In genomic region chr21:33856893-33857527, GRCh38 we compare ENCODE assay signal across 19 cellular contexts. TPM values are rescaled to one million over a fixed set of nuclear protein-coding genes. Genes with fewer than 3 reads are reported as not detected.
DNase-seq lines count a peak whose midpoint lies in the region; ATAC-seq, FAIRE-seq and TF ChIP-seq lines count a peak whose summit lies in the region.
"Had no signal": no experiment of that assay in that cellular context is flagged by ENCODE, and none has a peak within 500 bp of the region (broad histone marks: within the 10 kb centered on the region; RNA-seq: fewer than 3 reads in every experiment).

No MANE protein-coding gene starts in this region.

- no peak overlapping the region for H3K56ac ChIP-seq in H1 (replicated peaks; ENCODE audit: insufficient read length, low read depth, low read length)

- no peak overlapping the region for H2BK5ac ChIP-seq in H1 (ENCODE audit: low read depth, low read length)

- H3K18ac ChIP-seq in H1 (ENCODE audit: extremely low read depth, low read length), result 0 out of 2 replicates have a peak overlapping the region, but pooled peaks have one; percentile 60

- intact Hi-C loops in upper lobe of right lung (cut with DNase I), result no loop called here

- H3K79me1 ChIP-seq in H1 (ENCODE audit: low read depth, low read length), result no peaks in the 10 kb centered on the region

- H4K91ac ChIP-seq in H1 (replicated peaks; ENCODE audit: insufficient read length, low read length), result no peak overlapping the region

- H3K4me1 ChIP-seq in H1 (replicated peaks in 1 of 4; ENCODE audit: control insufficient read depth in 3 of 4, insufficient read depth in 4 of 4, low read length in 3 of 4) (peaks cover 0 to 16% (median 13%) of the 10 kb centered on the region in 4 experiments; a peak in 5 of 7 replicates), upper lobe of right lung (no peaks in the 10 kb centered on the region)

- no peak overlapping the region for H2AFZ ChIP-seq in H1 (ENCODE audit: low read length)

- ATAC-seq in upper lobe of right lung, result no peak
- ATAC-seq in HG03442 (IDR thresholded peaks at IDR 0.05; ENCODE audit: unreplicated experiment), result no peak
- no peak for ATAC-seq in HG03565 (IDR thresholded peaks at IDR 0.05; ENCODE audit: unreplicated experiment)

- no peaks in the 10 kb centered on the region for H3K23me2 ChIP-seq in H1 (ENCODE audit: low read depth, low read length)

- peak overlapping the region; percentile 28 for H3K4ac ChIP-seq in H1 (replicated peaks; ENCODE audit: insufficient read length, low read depth, low read length)

- no peaks in the 10 kb centered on the region; a peak in 1 of 7 replicates for H3K27me3 ChIP-seq in H1 (replicated peaks in 1 of 4; ENCODE audit: control insufficient read depth in 3 of 4, extremely low read depth in 1 of 4, insufficient read depth in 3 of 4, low read length in 3 of 4)
- H3K27me3 ChIP-seq in upper lobe of right lung, result no peaks in the 10 kb centered on the region
- no peaks in the 10 kb centered on the region for H3K27me3 ChIP-seq in WERI-Rb-1 (ENCODE audit: insufficient read depth, low read depth, severe bottlenecking)

- TF ChIP-seq POLR2A in H1 (IDR thresholded peaks at IDR 0.05; ENCODE audit: control extremely low read depth in 1 of 2, low read depth in 2 of 2, low read length in 2 of 2), result no peak

- no peak for TF ChIP-seq CTCF in H1 (IDR thresholded peaks at IDR 0.05; ENCODE audit: control extremely low read depth in 1 of 3, insufficient read depth in 1 of 3, low read depth in 1 of 3, low read length in 3 of 3)
- TF ChIP-seq CTCF in upper lobe of right lung (IDR thresholded peaks at IDR 0.05), result no peak
- no peak for TF ChIP-seq CTCF in WERI-Rb-1 (IDR thresholded peaks at IDR 0.05; ENCODE audit: low read depth, low read length)

- POLR2A ChIA-PET in H1 (lab: Charles Lee; ENCODE audit: partially characterized antibody), result interaction anchor here (1.5 kb wide), 1 partner anchor 9 kb away, joined by 3 read pairs; no protein-coding TSS in a partner anchor

- no peak for TF ChIP-seq EP300 in H1 (IDR thresholded peaks at IDR 0.05; ENCODE audit: borderline replicate concordance in 1 of 2, low read depth in 2 of 2, low read length in 2 of 2)

- H3K4me3 ChIP-seq in H1 (ENCODE audit: extremely low read depth in 1 of 4, insufficient read depth in 2 of 4, low read depth in 3 of 4, low read length in 4 of 4), result no peak overlapping the region
- no peak overlapping the region for H3K4me3 ChIP-seq in upper lobe of right lung
- no peak overlapping the region for H3K4me3 ChIP-seq in WERI-Rb-1 (ENCODE audit: low read depth, low read length)

- FAIRE-seq in H1 (lab: Jason Lieb, UNC), result no peak
- FAIRE-seq: G401.6, GM19239, RCC 7860 had no signal

- H4K20me1 ChIP-seq in H1 (replicated peaks in 1 of 2; ENCODE audit: control insufficient read depth in 1 of 2, insufficient read depth in 2 of 2, low read length in 2 of 2), result no peaks in the 10 kb centered on the region

- peak; percentile 56 for DNase-seq in GM04504 (ENCODE audit: low read depth)
- peak; percentile 30 for DNase-seq in NCI-H2171 (lab: John Stamatoyannopoulos, UW)
- no peak for DNase-seq in H1 (ENCODE audit: low read depth in 1 of 2, low spot score in 2 of 2)
- DNase-seq in upper lobe of right lung, result peak; percentile 29
- no peak for DNase-seq in WERI-Rb-1
- DNase-seq: ACHN; HCEC 1CT; NCI-H1048; NCI-H1436; NCI-H2029 treated with DMSO at 0.1 percent for 48 hours; NCI-H446 treated with DMSO at 0.1 percent for 48 hours; NCI-H748 treated with DMSO at 0.1 percent for 48 hours; NK-92 treated with Interleukin-12 subunit alpha and Interleukin-12 subunit beta, amount 100 ng/mL, for 24 hours; SIG-M5 had no signal

- no peak overlapping the region for H2AK5ac ChIP-seq in H1 (ENCODE audit: low read depth, low read length)

- H3K23ac ChIP-seq in H1 (ENCODE audit: insufficient read length), result no peak overlapping the region

- H3K9me3 ChIP-seq in H1 (ENCODE audit: insufficient read depth in 2 of 2, low read depth in 1 of 2, low read length in 1 of 2), result no peaks in the 10 kb centered on the region
- no peaks in the 10 kb centered on the region for H3K9me3 ChIP-seq in upper lobe of right lung
- H3K9me3 ChIP-seq in WERI-Rb-1 (ENCODE audit: severe bottlenecking), result no peaks in the 10 kb centered on the region

- H2BK120ac ChIP-seq in H1 (replicated peaks; ENCODE audit: low read depth, low read length), result no peak overlapping the region

- no peak overlapping the region for H4K5ac ChIP-seq in H1 (ENCODE audit: insufficient read length, low read depth, low read length)

- H3K4me2 ChIP-seq in H1 (ENCODE audit: insufficient read depth in 1 of 2, low read depth in 2 of 2, low read length in 2 of 2), result no peak overlapping the region

- no peak overlapping the region for H3K14ac ChIP-seq in H1 (ENCODE audit: insufficient read length)

- CTCF ChIA-PET in H1 (lab: Charles Lee; ENCODE audit: partially characterized antibody), result interaction anchor here (1.5 kb wide), 2 partner anchors 39 to 47 kb away, joined by 3 read pairs; no protein-coding TSS in a partner anchor

- H3K9ac ChIP-seq in H1 (replicated peaks in 1 of 4; ENCODE audit: extremely low read depth in 1 of 4, low read depth in 3 of 4, low read length in 3 of 4), result no peak overlapping the region

- no peak overlapping the region for H4K8ac ChIP-seq in H1 (ENCODE audit: extremely low read depth, insufficient read depth, low read length)

- H2BK12ac ChIP-seq in H1 (ENCODE audit: low read depth, low read length), result 0 out of 2 replicates have a peak overlapping the region, but pooled peaks have one; percentile 39

- H2BK15ac ChIP-seq in H1 (ENCODE audit: low read length), result no peak overlapping the region

- no peaks in the 10 kb centered on the region for H3K36me3 ChIP-seq in H1 (ENCODE audit: control insufficient read depth in 2 of 4, insufficient read depth in 4 of 4, low read length in 3 of 4)
- H3K36me3 ChIP-seq in upper lobe of right lung, result no peaks in the 10 kb centered on the region
- no peaks in the 10 kb centered on the region for H3K36me3 ChIP-seq in WERI-Rb-1

- H3K27ac ChIP-seq in H1 (ENCODE audit: low read depth, low read length) (no peak overlapping the region), upper lobe of right lung (no peak overlapping the region), WERI-Rb-1 (no peak overlapping the region)

- WGBS in H1 (ENCODE audit: extremely low coverage in 1 of 2, insufficient coverage in 1 of 2, insufficient read length in 1 of 2, insufficient replicate concordance in 2 of 2, low coverage in 1 of 2, low lambda C conversion rate in 2 of 2, missing lambda C conversion rate in 1 of 2), 2 experiments, result 91% methylated on average over 17 of the region's 17 CpGs; no CpG with 5 or more reads in 1 of the 2 experiments

- 0 out of 2 replicates have a peak overlapping the region, but pooled peaks have one; percentile 72 for H2BK20ac ChIP-seq in H1 (ENCODE audit: low read length)

- H3K79me2 ChIP-seq in H1 (ENCODE audit: control insufficient read depth in 1 of 2, insufficient read depth in 2 of 2, low read length in 2 of 2), result no peaks in the 10 kb centered on the region

- TF ChIP-seq RAD21 in H1 (IDR thresholded peaks at IDR 0.05 in 1 of 2, conservative IDR thresholded peaks at IDR 0.05 in 1 of 2; ENCODE audit: low read depth in 2 of 2, low read length in 2 of 2), result no peak

TF ChIP-seq in H1, 55 proteins besides CTCF, POLR2A, EP300 and RAD21:
- no peak for TF ChIP-seq PHF8 (conservative IDR thresholded peaks at IDR 0.05; ENCODE audit: low read depth, low read length)
- TF ChIP-seq SIX5 (IDR thresholded peaks at IDR 0.05; ENCODE audit: low read depth, low read length), result no peak
- no peak for TF ChIP-seq POU5F1 (IDR thresholded peaks at IDR 0.05; ENCODE audit: low read depth, low read length)
- TF ChIP-seq TCF12 (IDR thresholded peaks at IDR 0.05; ENCODE audit: low read depth, low read length), result no peak
- no peak for TF ChIP-seq CHD2 (IDR thresholded peaks at IDR 0.05; ENCODE audit: low read length)
- no peak for TF ChIP-seq JUND (IDR thresholded peaks at IDR 0.05; ENCODE audit: low read length)
- TF ChIP-seq MAFK (IDR thresholded peaks at IDR 0.05; ENCODE audit: low read depth, low read length), result no peak
- TF ChIP-seq ATF2 (IDR thresholded peaks at IDR 0.05; ENCODE audit: low read length), result no peak
- no peak for TF ChIP-seq TEAD4 (IDR thresholded peaks at IDR 0.05; ENCODE audit: low read depth, low read length)
- TF ChIP-seq JUN (IDR thresholded peaks at IDR 0.05; ENCODE audit: low read depth, low read length), result no peak
- TF ChIP-seq SIRT6 (IDR thresholded peaks at IDR 0.05; ENCODE audit: low read length), result no peak
- TF ChIP-seq SRF (IDR thresholded peaks at IDR 0.05; ENCODE audit: low read depth, low read length), result no peak
- no peak for TF ChIP-seq CHD1 (IDR thresholded peaks at IDR 0.05; ENCODE audit: low read depth, low read length)
- no peak for TF ChIP-seq EZH2 (IDR thresholded peaks at IDR 0.05; ENCODE audit: low read depth, low read length, severe bottlenecking)
- TF ChIP-seq TBP (IDR thresholded peaks at IDR 0.05; ENCODE audit: low read depth, low read length), result no peak
- no peak for TF ChIP-seq ZNF274 (IDR thresholded peaks at IDR 0.05; ENCODE audit: borderline replicate concordance, extremely low read depth, low read length)
- no peak for TF ChIP-seq RXRA (IDR thresholded peaks at IDR 0.05; ENCODE audit: insufficient read depth, low read depth, low read length)
- TF ChIP-seq BCL11A (IDR thresholded peaks at IDR 0.05; ENCODE audit: low read depth in 2 of 2, low read length in 2 of 2), result no peak
TF ChIP-seq in H1: peak in this region for 0.

RNA-seq across cellular contexts. Expression of gene ATP5PO, which starts 58.6 kb away (rescaled TPM):
- total RNA-seq in H1 (2021; fragmentation: NEBNext Ultra II Directional; extraction: Animal tissue kit (Norgen Biotek cat#: 25700)), result 267 and 271 TPM in 2 replicates
- polyA plus RNA-seq in H1 (2011; rRNA removed), result 152 and 251 TPM in 2 replicates
- 304 TPM for polyA plus RNA-seq in H1 (2011; cell fraction: cytosol; rRNA removed)
- polyA plus RNA-seq in H1 (2011; cell fraction: nucleus; rRNA removed), result 123 TPM
- polyA plus RNA-seq in H1 (2012, experiment 1 of 2), result 327 to 385 TPM (median 339 TPM) in 4 replicates
- polyA plus RNA-seq in H1 (2012, experiment 2 of 2), result 102 TPM
- 472 TPM for polyA plus RNA-seq in H1 (2013, experiment 1 of 2)
- 490 TPM for polyA plus RNA-seq in H1 (2013, experiment 2 of 2)
- polyA minus RNA-seq in H1 (2011; rRNA and poly(A)+ RNA removed), result 126 and 191 TPM in 2 replicates
- polyA minus RNA-seq in H1 (2011; cell fraction: cytosol; rRNA and poly(A)+ RNA removed), result 69.6 TPM
- polyA minus RNA-seq in H1 (2011; cell fraction: nucleus; rRNA and poly(A)+ RNA removed), result 53.1 TPM
- total RNA-seq in upper lobe of right lung, result 107 TPM

Comparison
In these comparisons a context has a peak if more than half of its experiments do, and no peak if none do; other contexts are left out.
1. DNase-seq: peak in GM04504 (single experiment), NCI-H2171 (single experiment) and upper lobe of right lung (single experiment); none in H1 (0 of 2) and WERI-Rb-1 (single experiment).